ENCODE assay signal across 8 cellular contexts in genomic region chrX:56802921-56803848, GRCh38.
DNase-seq lines count a peak whose midpoint lies in the region; ATAC-seq and TF ChIP-seq lines count a peak whose summit lies in the region.

No MANE protein-coding gene starts in this region.

- CTCF ChIA-PET in RWPE1 (lab: Yijun Ruan, JAX): interaction anchor here (0.6 to 0.7 kb wide), 3 partner anchors 8 to 414 kb away, joined by 3 to 4 read pairs (median 3); no protein-coding TSS in a partner anchor

- peaks cover 2% of the 10 kb centered on the region for H3K36me3 Mint-ChIP-seq in activated naive CD8-positive, alpha-beta T cell
- no peaks in the 10 kb centered on the region for H3K36me3 Mint-ChIP-seq in glutamatergic neuron (ENCODE audit: unreplicated experiment)

- H3K27me3 Mint-ChIP-seq in activated naive CD8-positive, alpha-beta T cell: no peaks in the 10 kb centered on the region
- H3K27me3 Mint-ChIP-seq in glutamatergic neuron (ENCODE audit: unreplicated experiment): peaks cover 4% of the 10 kb centered on the region

- TF ChIP-seq CTCF in C4-2B (conservative IDR thresholded peaks at IDR 0.05): peak; percentile 60
- TF ChIP-seq CTCF in RWPE1 (conservative IDR thresholded peaks at IDR 0.05; ENCODE audit: low read depth): peak; percentile 32
- TF ChIP-seq CTCF in glutamatergic neuron (IDR thresholded peaks at IDR 0.05; ENCODE audit: partially characterized antibody, unreplicated experiment): no peak

- H3K4me1 Mint-ChIP-seq in activated naive CD8-positive, alpha-beta T cell (ENCODE audit: low read depth): peaks cover 37% of the 10 kb centered on the region
- H3K4me1 Mint-ChIP-seq in glutamatergic neuron (ENCODE audit: low read depth, unreplicated experiment): peaks cover 1% of the 10 kb centered on the region

- no peak overlapping the region for H3K4me3 Mint-ChIP-seq in activated naive CD8-positive, alpha-beta T cell
- no peak overlapping the region for H3K4me3 Mint-ChIP-seq in glutamatergic neuron (ENCODE audit: unreplicated experiment)

- no peaks in the 10 kb centered on the region for H3K9me3 Mint-ChIP-seq in activated naive CD8-positive, alpha-beta T cell (ENCODE audit: low read depth)
- H3K9me3 Mint-ChIP-seq in glutamatergic neuron (ENCODE audit: unreplicated experiment): peaks cover 6% of the 10 kb centered on the region

- H3K27ac ChIP-seq in C4-2B (peak overlapping the region; percentile 59), RWPE1 (no peak overlapping the region; the same call in 1 of the 2 replicates)

- ATAC-seq in HG02852 (IDR thresholded peaks at IDR 0.05; ENCODE audit: unreplicated experiment): peak; percentile 57
- ATAC-seq in HG02642 (IDR thresholded peaks at IDR 0.05; ENCODE audit: poor library complexity, unreplicated experiment): no peak
- no peak for ATAC-seq in HG02970 (IDR thresholded peaks at IDR 0.05; ENCODE audit: low FRiP score, unreplicated experiment)

- POLR2A ChIA-PET in RWPE1 (lab: Yijun Ruan, JAX; ENCODE audit: low non-redundant PET): no interaction called here

- DNase-seq in RWPE1 (ENCODE audit: low spot score) (no peak), glutamatergic neuron (peak; percentile 49), posterior cingulate gyrus (peak; percentile 73 to 98 (median 90))

- peak overlapping the region; percentile 16 for H3K27ac Mint-ChIP-seq in activated naive CD8-positive, alpha-beta T cell
- no peak overlapping the region for H3K27ac Mint-ChIP-seq in glutamatergic neuron (ENCODE audit: unreplicated experiment)

- intact Hi-C loops in posterior cingulate gyrus (cut with DNase I): loop anchor here (5.0 to 10.0 kb wide), 2 partner anchors 174 to 1112 kb away; partner anchors contain the start of gene ZXDA
